Comparison of ENCODE assay signal across 2 cellular contexts in the genomic region with DNA sequence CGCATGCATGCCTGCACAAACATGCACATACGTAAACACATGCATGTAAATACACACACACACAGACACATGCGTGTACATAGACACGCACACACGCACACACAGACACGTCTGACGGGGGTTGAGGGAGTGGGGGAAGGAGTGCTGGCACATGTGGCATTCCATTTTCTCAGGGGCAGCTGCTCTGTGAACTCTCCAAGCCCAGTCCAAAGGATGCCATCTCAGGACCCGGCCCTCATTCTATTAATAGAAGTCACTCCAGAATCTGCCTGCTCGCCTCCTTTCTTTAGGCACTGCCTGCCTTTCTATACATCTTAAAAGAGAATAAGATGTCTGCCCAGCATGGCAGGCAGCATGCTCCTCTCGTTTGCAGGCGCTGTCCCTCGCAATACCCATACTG.
TF ChIP-seq lines count a peak whose summit lies in the region.

No MANE protein-coding gene starts in this region.

TF ChIP-seq in WTC11, 78 proteins besides CTCF, POLR2A, EP300 and RAD21:
- no peak for TF ChIP-seq FOXJ3 (CRISPR knock-in tag; IDR thresholded peaks at IDR 0.05; ENCODE audit: borderline replicate concordance)
- TF ChIP-seq, protein P1, sequence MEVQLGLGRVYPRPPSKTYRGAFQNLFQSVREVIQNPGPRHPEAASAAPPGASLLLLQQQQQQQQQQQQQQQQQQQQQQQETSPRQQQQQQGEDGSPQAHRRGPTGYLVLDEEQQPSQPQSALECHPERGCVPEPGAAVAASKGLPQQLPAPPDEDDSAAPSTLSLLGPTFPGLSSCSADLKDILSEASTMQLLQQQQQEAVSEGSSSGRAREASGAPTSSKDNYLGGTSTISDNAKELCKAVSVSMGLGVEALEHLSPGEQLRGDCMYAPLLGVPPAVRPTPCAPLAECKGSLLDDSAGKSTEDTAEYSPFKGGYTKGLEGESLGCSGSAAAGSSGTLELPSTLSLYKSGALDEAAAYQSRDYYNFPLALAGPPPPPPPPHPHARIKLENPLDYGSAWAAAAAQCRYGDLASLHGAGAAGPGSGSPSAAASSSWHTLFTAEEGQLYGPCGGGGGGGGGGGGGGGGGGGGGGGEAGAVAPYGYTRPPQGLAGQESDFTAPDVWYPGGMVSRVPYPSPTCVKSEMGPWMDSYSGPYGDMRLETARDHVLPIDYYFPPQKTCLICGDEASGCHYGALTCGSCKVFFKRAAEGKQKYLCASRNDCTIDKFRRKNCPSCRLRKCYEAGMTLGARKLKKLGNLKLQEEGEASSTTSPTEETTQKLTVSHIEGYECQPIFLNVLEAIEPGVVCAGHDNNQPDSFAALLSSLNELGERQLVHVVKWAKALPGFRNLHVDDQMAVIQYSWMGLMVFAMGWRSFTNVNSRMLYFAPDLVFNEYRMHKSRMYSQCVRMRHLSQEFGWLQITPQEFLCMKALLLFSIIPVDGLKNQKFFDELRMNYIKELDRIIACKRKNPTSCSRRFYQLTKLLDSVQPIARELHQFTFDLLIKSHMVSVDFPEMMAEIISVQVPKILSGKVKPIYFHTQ (CRISPR knock-in tag; IDR thresholded peaks at IDR 0.05): no peak
- TF ChIP-seq, protein P2, sequence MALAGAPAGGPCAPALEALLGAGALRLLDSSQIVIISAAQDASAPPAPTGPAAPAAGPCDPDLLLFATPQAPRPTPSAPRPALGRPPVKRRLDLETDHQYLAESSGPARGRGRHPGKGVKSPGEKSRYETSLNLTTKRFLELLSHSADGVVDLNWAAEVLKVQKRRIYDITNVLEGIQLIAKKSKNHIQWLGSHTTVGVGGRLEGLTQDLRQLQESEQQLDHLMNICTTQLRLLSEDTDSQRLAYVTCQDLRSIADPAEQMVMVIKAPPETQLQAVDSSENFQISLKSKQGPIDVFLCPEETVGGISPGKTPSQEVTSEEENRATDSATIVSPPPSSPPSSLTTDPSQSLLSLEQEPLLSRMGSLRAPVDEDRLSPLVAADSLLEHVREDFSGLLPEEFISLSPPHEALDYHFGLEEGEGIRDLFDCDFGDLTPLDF (CRISPR knock-in tag; IDR thresholded peaks at IDR 0.05): no peak
- TF ChIP-seq, protein P3, sequence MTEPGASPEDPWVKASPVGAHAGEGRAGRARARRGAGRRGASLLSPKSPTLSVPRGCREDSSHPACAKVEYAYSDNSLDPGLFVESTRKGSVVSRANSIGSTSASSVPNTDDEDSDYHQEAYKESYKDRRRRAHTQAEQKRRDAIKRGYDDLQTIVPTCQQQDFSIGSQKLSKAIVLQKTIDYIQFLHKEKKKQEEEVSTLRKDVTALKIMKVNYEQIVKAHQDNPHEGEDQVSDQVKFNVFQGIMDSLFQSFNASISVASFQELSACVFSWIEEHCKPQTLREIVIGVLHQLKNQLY (CRISPR knock-in tag; IDR thresholded peaks at IDR 0.05): no peak
- no peak for TF ChIP-seq FOXP1 (CRISPR knock-in tag; IDR thresholded peaks at IDR 0.05; ENCODE audit: borderline replicate concordance)
- no peak for TF ChIP-seq ZNF232 (CRISPR knock-in tag; IDR thresholded peaks at IDR 0.05)
- no peak for TF ChIP-seq ZNF219 (CRISPR knock-in tag; IDR thresholded peaks at IDR 0.05; ENCODE audit: borderline replicate concordance)
- no peak for TF ChIP-seq ZNF263 (CRISPR knock-in tag; IDR thresholded peaks at IDR 0.05; ENCODE audit: low read depth)
- TF ChIP-seq, protein P4, sequence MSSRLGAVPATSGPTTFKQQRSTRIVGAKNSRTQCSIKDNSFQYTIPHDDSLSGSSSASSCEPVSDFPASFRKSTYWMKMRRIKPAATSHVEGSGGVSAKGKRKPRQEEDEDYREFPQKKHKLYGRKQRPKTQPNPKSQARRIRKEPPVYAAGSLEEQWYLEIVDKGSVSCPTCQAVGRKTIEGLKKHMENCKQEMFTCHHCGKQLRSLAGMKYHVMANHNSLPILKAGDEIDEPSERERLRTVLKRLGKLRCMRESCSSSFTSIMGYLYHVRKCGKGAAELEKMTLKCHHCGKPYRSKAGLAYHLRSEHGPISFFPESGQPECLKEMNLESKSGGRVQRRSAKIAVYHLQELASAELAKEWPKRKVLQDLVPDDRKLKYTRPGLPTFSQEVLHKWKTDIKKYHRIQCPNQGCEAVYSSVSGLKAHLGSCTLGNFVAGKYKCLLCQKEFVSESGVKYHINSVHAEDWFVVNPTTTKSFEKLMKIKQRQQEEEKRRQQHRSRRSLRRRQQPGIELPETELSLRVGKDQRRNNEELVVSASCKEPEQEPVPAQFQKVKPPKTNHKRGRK (CRISPR knock-in tag; IDR thresholded peaks at IDR 0.05; ENCODE audit: borderline replicate concordance): no peak
- no peak for TF ChIP-seq NR3C1 (CRISPR knock-in tag; conservative IDR thresholded peaks at IDR 0.05; ENCODE audit: low read depth)
TF ChIP-seq in WTC11: peak in this region for 0.

TF ChIP-seq in H1, 55 proteins besides CTCF, POLR2A, EP300 and RAD21:
- TF ChIP-seq TCF12 (IDR thresholded peaks at IDR 0.05; ENCODE audit: low read depth, low read length): no peak
- no peak for TF ChIP-seq JUND (IDR thresholded peaks at IDR 0.05; ENCODE audit: low read length)
- no peak for TF ChIP-seq SUZ12 (IDR thresholded peaks at IDR 0.05; ENCODE audit: low read length)
- no peak for TF ChIP-seq FOSL1 (IDR thresholded peaks at IDR 0.05; ENCODE audit: insufficient read depth, low read depth, low read length)
- no peak for TF ChIP-seq SP1 (IDR thresholded peaks at IDR 0.05; ENCODE audit: low read depth, low read length)
- no peak for TF ChIP-seq POLR2AphosphoS5 (IDR thresholded peaks at IDR 0.05; ENCODE audit: low read depth, low read length)
- no peak for TF ChIP-seq SIN3A (conservative IDR thresholded peaks at IDR 0.05 in 1 of 2, IDR thresholded peaks at IDR 0.05 in 1 of 2; ENCODE audit: low read depth in 1 of 2, low read length in 2 of 2)
- no peak for TF ChIP-seq TEAD4 (IDR thresholded peaks at IDR 0.05; ENCODE audit: low read depth, low read length)
- TF ChIP-seq CTBP2 (IDR thresholded peaks at IDR 0.05; ENCODE audit: borderline replicate concordance, insufficient read depth, insufficient read length, low read length): no peak
- TF ChIP-seq POU5F1 (IDR thresholded peaks at IDR 0.05; ENCODE audit: low read depth, low read length): no peak
- no peak for TF ChIP-seq CHD1 (IDR thresholded peaks at IDR 0.05; ENCODE audit: low read depth, low read length)
- TF ChIP-seq, protein P5, sequence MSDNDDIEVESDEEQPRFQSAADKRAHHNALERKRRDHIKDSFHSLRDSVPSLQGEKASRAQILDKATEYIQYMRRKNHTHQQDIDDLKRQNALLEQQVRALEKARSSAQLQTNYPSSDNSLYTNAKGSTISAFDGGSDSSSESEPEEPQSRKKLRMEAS (IDR thresholded peaks at IDR 0.05): no peak
- no peak for TF ChIP-seq EZH2 (IDR thresholded peaks at IDR 0.05; ENCODE audit: low read depth, low read length, severe bottlenecking)
- no peak for TF ChIP-seq RBBP5 (IDR thresholded peaks at IDR 0.05; ENCODE audit: borderline replicate concordance, low read depth, low read length)
- TF ChIP-seq SP2 (IDR thresholded peaks at IDR 0.05; ENCODE audit: low read length): no peak
